In genomic region chr9:83665576-83666200, GRCh38 we compare ENCODE assay signal across 9 cellular contexts. TPM values are rescaled to one million over a fixed set of nuclear protein-coding genes. Genes with fewer than 3 reads are reported as not detected.
DNase-seq lines count a peak whose midpoint lies in the region; ATAC-seq, FAIRE-seq and TF ChIP-seq lines count a peak whose summit lies in the region.
"Had no signal": no experiment of that assay in that cellular context is flagged by ENCODE, and none has a peak within 500 bp of the region (broad histone marks: within the 10 kb centered on the region; RNA-seq: fewer than 3 reads in every experiment).

No MANE protein-coding gene starts in this region.

- DNase-seq in HEK293T (ENCODE audit: extremely low spot score) (no peak), occipital lobe (lab: John Stamatoyannopoulos, UW) (no peak)
- DNase-seq: pancreas had no signal

- FAIRE-seq in islet of Langerhans (lab: Jason Lieb, UNC), result peak; percentile 24
- FAIRE-seq: pancreas had no signal

- POLR2A ChIA-PET in HEK293T (lab: Yijun Ruan, JAX), result interaction anchor here (1.7 kb wide), 1 partner anchor 42 kb away, joined by 3 read pairs; the partner anchor contains the start of gene UBQLN1

- ATAC-seq in GM18520 (IDR thresholded peaks at IDR 0.05; ENCODE audit: unreplicated experiment) (peak; percentile 60), GM21786 (IDR thresholded peaks at IDR 0.05; ENCODE audit: unreplicated experiment) (peak; percentile 90), HG03558 (IDR thresholded peaks at IDR 0.05; ENCODE audit: extremely low read depth, unreplicated experiment) (peak; percentile 80), HG03025 (IDR thresholded peaks at IDR 0.05; ENCODE audit: low FRiP score, unreplicated experiment) (no peak), HG03521 (IDR thresholded peaks at IDR 0.05; ENCODE audit: unreplicated experiment) (no peak)

- CTCF ChIA-PET in HEK293T (lab: Yijun Ruan, JAX), result no interaction called here

TF ChIP-seq in HEK293T, 16 proteins besides CTCF, POLR2A, EP300 and RAD21:
- no peak for TF ChIP-seq PKNOX1 (IDR thresholded peaks at IDR 0.05)
- no peak for TF ChIP-seq ARNT (IDR thresholded peaks at IDR 0.05)
- no peak for TF ChIP-seq ZNF384 (IDR thresholded peaks at IDR 0.05)
- TF ChIP-seq FOXK2 (IDR thresholded peaks at IDR 0.05), result no peak
- TF ChIP-seq HDGF (IDR thresholded peaks at IDR 0.05; ENCODE audit: borderline replicate concordance), result no peak
- TF ChIP-seq L3MBTL2 (conservative IDR thresholded peaks at IDR 0.05), result no peak
- no peak for TF ChIP-seq SP1 (IDR thresholded peaks at IDR 0.05)
- no peak for TF ChIP-seq TARDBP (IDR thresholded peaks at IDR 0.05)
- no peak for TF ChIP-seq FOXA1 (IDR thresholded peaks at IDR 0.05)
- TF ChIP-seq LEF1 (IDR thresholded peaks at IDR 0.05; ENCODE audit: borderline replicate concordance), result no peak
- TF ChIP-seq FOXM1 (IDR thresholded peaks at IDR 0.05; ENCODE audit: borderline replicate concordance), result no peak
- TF ChIP-seq BHLHE40 (IDR thresholded peaks at IDR 0.05; ENCODE audit: borderline replicate concordance), result no peak
- no peak for TF ChIP-seq ELF4 (IDR thresholded peaks at IDR 0.05)
- no peak for TF ChIP-seq SUZ12 (IDR thresholded peaks at IDR 0.05)

RNA-seq across cellular contexts. Expression of gene UBQLN1, which starts 42.1 kb away (rescaled TPM):
- total RNA-seq in occipital lobe, result 265 TPM

RNA-seq across cellular contexts. Expression of gene IDNK, which starts 42.7 kb away (rescaled TPM):
- total RNA-seq in occipital lobe, result 6.4 TPM

Comparison
In these comparisons a context has a peak if more than half of its experiments do, and no peak if none do; other contexts are left out.
1. ATAC-seq: peak in GM18520 (single experiment), GM21786 (single experiment) and HG03558 (single experiment); none in HG03025 (single experiment) and HG03521 (single experiment).